ENCODE assay signal across 11 cellular contexts in genomic region chr17:7248811-7249210, GRCh38. TPM values are rescaled to one million over a fixed set of nuclear protein-coding genes. Genes with fewer than 3 reads are reported as not detected.
DNase-seq lines count a peak whose midpoint lies in the region; ATAC-seq and TF ChIP-seq lines count a peak whose summit lies in the region.
"Had no signal": no experiment of that assay in that cellular context is flagged by ENCODE, and none has a peak within 500 bp of the region (broad histone marks: within the 10 kb centered on the region; RNA-seq: fewer than 3 reads in every experiment).

No MANE protein-coding gene starts in this region.

- no peaks in the 10 kb centered on the region for H3K9me3 Mint-ChIP-seq in brain
- H3K9me3 Mint-ChIP-seq: immature natural killer cell had no signal

- no peak overlapping the region for H3K4me3 ChIP-seq in right atrium auricular region
- no peak overlapping the region for H3K4me3 ChIP-seq in subcutaneous abdominal adipose tissue (ENCODE audit: low read depth in 1 of 5, low read length in 5 of 5)
- H3K4me3 ChIP-seq in foreskin fibroblast (ENCODE audit: low read depth in 1 of 2, low read length in 2 of 2): no peak overlapping the region

- H3K4me1 ChIP-seq in right atrium auricular region (peaks cover 0 to 36% of the 10 kb centered on the region in 2 donors), subcutaneous abdominal adipose tissue (ENCODE audit: control insufficient read depth in 5 of 5, insufficient read depth in 5 of 5, low read length in 5 of 5) (peaks cover 13 to 39% (median 37%) of the 10 kb centered on the region in 5 donors)

- no peaks in the 10 kb centered on the region for H3K9me3 ChIP-seq in right atrium auricular region
- H3K9me3 ChIP-seq in subcutaneous abdominal adipose tissue (ENCODE audit: control insufficient read depth in 5 of 5, low read length in 5 of 5): no peaks in the 10 kb centered on the region

- peaks cover 14% of the 10 kb centered on the region for H3K27me3 Mint-ChIP-seq in brain

- H3K27ac ChIP-seq in right atrium auricular region (peak overlapping the region; percentile 45 to 99), subcutaneous abdominal adipose tissue (ENCODE audit: low read depth, low read length) (peak overlapping the region; percentile 100)

- H3K4me3 Mint-ChIP-seq in brain: peak overlapping the region; percentile 91 to 99 (median 99)

- H3K36me3 ChIP-seq in right atrium auricular region (peaks cover 31% of the 10 kb centered on the region), subcutaneous abdominal adipose tissue (ENCODE audit: control insufficient read depth in 5 of 5, insufficient read depth in 5 of 5, low read length in 5 of 5) (peaks cover 3 to 28% (median 24%) of the 10 kb centered on the region in 5 donors)

- H3K9ac ChIP-seq in subcutaneous abdominal adipose tissue (ENCODE audit: low read length in 5 of 5): peak overlapping the region in 2 of 5 donors; percentile 26 to 41

- peaks cover 48% of the 10 kb centered on the region for H3K4me1 Mint-ChIP-seq in brain

- TF ChIP-seq CTCF in right atrium auricular region (IDR thresholded peaks at IDR 0.05): no peak
- no peak for TF ChIP-seq CTCF in brain (conservative IDR thresholded peaks at IDR 0.05)
- no peak for TF ChIP-seq CTCF in foreskin fibroblast (IDR thresholded peaks at IDR 0.05; ENCODE audit: low read depth, low read length)

- ATAC-seq in Right ventricle myocardium inferior: no peak

- peaks cover 39% of the 10 kb centered on the region for H3K36me3 Mint-ChIP-seq in brain

- intact Hi-C loops in Right ventricle myocardium inferior (cut with DNase I): no loop called here

- DNase-seq in right atrium auricular region (ENCODE audit: low spot score): no peak
- DNase-seq in Right ventricle myocardium inferior (ENCODE audit: missing footprints): no peak
- no peak for DNase-seq in NCI-H69 (lab: John Stamatoyannopoulos, UW)
- DNase-seq in foreskin fibroblast: no peak
- DNase-seq: activated naive CD4-positive, alpha-beta T cell treated with anti-CD3 and anti-CD28 coated beads, Interleukin-2, amount 50 U/mL, for 16 hours; immature natural killer cell; NCI-H524; retina; T-helper 9 cell had no signal

- no peaks in the 10 kb centered on the region for H3K27me3 ChIP-seq in right atrium auricular region
- no peaks in the 10 kb centered on the region for H3K27me3 ChIP-seq in subcutaneous abdominal adipose tissue (ENCODE audit: control insufficient read depth in 5 of 5, insufficient read depth in 4 of 5, low read length in 5 of 5)

- H3K27ac Mint-ChIP-seq in brain: peak overlapping the region; percentile 47 to 100 (median 87)

RNA-seq across cellular contexts. Expression of gene CTDNEP1, which starts 2.7 kb away (rescaled TPM):
- total RNA-seq in right atrium auricular region: 10 to 100 TPM; 55.0 to 77.2 TPM
- total RNA-seq in Right ventricle myocardium inferior: 114 TPM
- 310 TPM for polyA plus RNA-seq in brain (ENCODE audit: insufficient read depth, low read depth, low replicate concordance)

RNA-seq across cellular contexts. Expression of gene ELP5, which starts 3.2 kb away (rescaled TPM):
- total RNA-seq in right atrium auricular region (10 to 100 TPM; 28.1 to 70.7 TPM), Right ventricle myocardium inferior (72.7 TPM)
- 58.2 TPM for polyA plus RNA-seq in brain (ENCODE audit: insufficient read depth, low read depth, low replicate concordance)

RNA-seq across cellular contexts. Expression of gene GABARAP, which starts 6.6 kb away (rescaled TPM):
- 100 to 1,000 TPM; 226 to 469 TPM for total RNA-seq in right atrium auricular region
- total RNA-seq in Right ventricle myocardium inferior: 444 TPM
- 1,714 TPM for polyA plus RNA-seq in brain (ENCODE audit: insufficient read depth, low read depth, low replicate concordance)

RNA-seq across cellular contexts. Expression of gene PHF23, which starts 9.6 kb away (rescaled TPM):
- total RNA-seq in right atrium auricular region: 10 to 100 TPM in 1 of 2 donors, 1 to 10 TPM in 1; 10.0 to 22.4 TPM
- total RNA-seq in Right ventricle myocardium inferior: 23.3 TPM
- polyA plus RNA-seq in brain (ENCODE audit: insufficient read depth, low read depth, low replicate concordance): 40.9 TPM

RNA-seq across cellular contexts. Expression of gene CLDN7, which starts 13.5 kb away (rescaled TPM):
- total RNA-seq in right atrium auricular region (1 to 10 TPM in 1 of 2 donors, not detected in 1; 2.3 TPM), Right ventricle myocardium inferior (1.2 TPM)
- polyA plus RNA-seq in brain (ENCODE audit: insufficient read depth, low read depth, low replicate concordance): 113 TPM
